15 cellular contexts compared by ENCODE assay signal in the genomic region with DNA sequence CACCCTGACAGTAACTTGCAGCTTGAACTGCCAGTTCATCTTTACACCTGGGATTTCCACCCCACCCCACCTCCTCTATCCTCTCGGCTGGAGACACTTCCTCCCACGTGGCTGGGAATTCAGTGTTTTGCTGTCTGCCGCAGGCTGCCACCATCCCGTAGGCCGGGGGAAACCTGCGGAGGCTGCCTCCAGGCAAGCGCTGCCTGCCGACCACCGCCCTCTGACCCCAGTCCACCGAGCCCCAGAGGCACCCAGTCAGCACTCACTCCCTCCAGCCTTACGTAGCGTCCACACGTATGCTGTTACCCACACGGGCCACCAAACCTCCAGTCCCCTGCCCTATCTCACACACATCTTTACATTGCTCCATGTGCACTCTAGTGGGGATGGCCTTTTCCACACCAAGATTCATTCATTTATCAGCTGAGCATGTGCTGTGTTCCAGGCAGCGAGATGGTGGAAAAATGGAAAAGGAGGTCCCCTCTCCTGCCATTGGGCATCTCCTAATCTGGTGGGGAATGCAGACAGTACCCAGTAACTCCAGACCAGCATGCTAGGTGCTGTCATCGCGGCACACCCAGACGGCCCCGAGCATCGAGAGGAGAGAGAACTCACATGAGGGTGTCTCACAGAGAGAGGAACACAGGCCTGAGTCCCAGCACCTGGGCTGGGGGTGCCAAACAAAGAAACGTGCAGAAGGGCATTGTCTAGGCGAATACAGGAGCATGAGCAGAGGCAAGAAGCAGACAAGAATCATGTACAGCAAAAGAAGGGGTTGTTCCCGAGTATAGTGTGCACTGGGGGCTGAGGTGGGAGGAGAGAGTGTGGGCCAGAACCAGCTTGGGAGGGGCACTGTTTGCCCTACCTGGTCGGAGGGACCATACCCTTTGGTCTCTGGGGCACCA.
DNase-seq lines count a peak whose midpoint lies in the region; ATAC-seq and TF ChIP-seq lines count a peak whose summit lies in the region.
"Had no signal": no experiment of that assay in that cellular context is flagged by ENCODE, and none has a peak within 500 bp of the region (broad histone marks: within the 10 kb centered on the region; RNA-seq: fewer than 3 reads in every experiment).

No MANE protein-coding gene starts in this region.

- CTCF ChIA-PET in activated CD8-positive, alpha-beta memory T cell treated with anti-CD3 and anti-CD28 coated beads, Interleukin-2, amount 10 ng/mL, durations not matched to agents 7 days and 5 days (lab: Charles Lee), result interaction anchor here (0.9 to 2.2 kb wide), 4 partner anchors 72 to 227 kb away, joined by 3 to 9 read pairs (median 3); no protein-coding TSS in a partner anchor

- H3K9ac ChIP-seq in OCI-LY1 (ENCODE audit: low read length) (no peak overlapping the region), smooth muscle cell (ENCODE audit: low read depth) (peak overlapping the region; percentile 53)

- no peaks in the 10 kb centered on the region for H3K9me3 ChIP-seq in OCI-LY1 (ENCODE audit: low read length)
- H3K9me3 ChIP-seq in right cardiac atrium (ENCODE audit: control insufficient read depth, low read length), result no peaks in the 10 kb centered on the region
- H3K9me3 ChIP-seq in smooth muscle cell (replicated peaks; ENCODE audit: low read depth), result no peaks in the 10 kb centered on the region

- H3K27me3 ChIP-seq in OCI-LY1 (ENCODE audit: insufficient read depth, low read length), result no peaks in the 10 kb centered on the region; the same call in 1 of the 2 replicates
- H3K27me3 ChIP-seq in right cardiac atrium (ENCODE audit: control insufficient read depth, insufficient read depth), result no peaks in the 10 kb centered on the region
- no peaks in the 10 kb centered on the region for H3K27me3 ChIP-seq in smooth muscle cell (ENCODE audit: low read depth)

- no peak for ATAC-seq in activated CD8-positive, alpha-beta memory T cell treated with anti-CD3 and anti-CD28 coated beads, Interleukin-2, amount 10 ng/mL, durations not matched to agents 7 days and 5 days
- ATAC-seq in right cardiac atrium, result no peak
- ATAC-seq: activated naive CD4-positive, alpha-beta T cell treated with anti-CD3 and anti-CD28 coated beads, Interleukin-2, amount 50 U/mL, for 72 hours had no signal

- no peak for DNase-seq in activated CD8-positive, alpha-beta memory T cell treated with anti-CD3 and anti-CD28 coated beads, Interleukin-2, amount 10 ng/mL, durations not matched to agents 7 days and 5 days
- DNase-seq in activated CD8-positive, alpha-beta memory T cell treated with anti-CD3 and anti-CD28 coated beads, Interleukin-2, amount 50 U/mL, for 4 hours, result no peak
- peak in 2 of 3 donors; percentile 9 to 44 for DNase-seq in right cardiac atrium
- DNase-seq in smooth muscle cell (lab: John Stamatoyannopoulos, UW; ENCODE audit: unreplicated experiment), result no peak
- DNase-seq in COLO668 (lab: John Stamatoyannopoulos, UW; ENCODE audit: unreplicated experiment), result no peak
- DNase-seq in central memory CD4-positive, alpha-beta T cell, result no peak
- no peak for DNase-seq in A172 (ENCODE audit: low spot score)
- DNase-seq: activated T-cell treated with anti-CD3 and anti-CD28 coated beads for 4 hours, COR-L47, H7, hypothalamus, NCI-H1436, T-helper 2 cell had no signal

- H2AFZ ChIP-seq in OCI-LY1 (ENCODE audit: low read length) (no peak overlapping the region), smooth muscle cell (ENCODE audit: low read depth) (no peak overlapping the region)

- no peak overlapping the region for H3K27ac ChIP-seq in OCI-LY1 (ENCODE audit: low read depth, low read length, poor library complexity, severe bottlenecking)
- peak overlapping the region; percentile 46 for H3K27ac ChIP-seq in right cardiac atrium (ENCODE audit: low read length)
- peak overlapping the region; percentile 97 for H3K27ac ChIP-seq in smooth muscle cell (ENCODE audit: low read depth)

- no peak overlapping the region for H3K4me3 Mint-ChIP-seq in activated CD8-positive, alpha-beta memory T cell treated with anti-CD3 and anti-CD28 coated beads, Interleukin-2, amount 10 ng/mL, durations not matched to agents 7 days and 5 days

- no peaks in the 10 kb centered on the region for H3F3A ChIP-seq in OCI-LY1 (ENCODE audit: insufficient read depth, low read length)
- peaks cover 38% of the 10 kb centered on the region for H3F3A ChIP-seq in smooth muscle cell (ENCODE audit: low read depth)

- H3K36me3 Mint-ChIP-seq in activated CD8-positive, alpha-beta memory T cell treated with anti-CD3 and anti-CD28 coated beads, Interleukin-2, amount 10 ng/mL, durations not matched to agents 7 days and 5 days, result no peaks in the 10 kb centered on the region
- H3K36me3 Mint-ChIP-seq: activated naive CD4-positive, alpha-beta T cell treated with anti-CD3 and anti-CD28 coated beads, Interleukin-2, amount 50 U/mL, for 72 hours had no signal

- peaks cover 22% of the 10 kb centered on the region for H3K4me1 ChIP-seq in OCI-LY1 (ENCODE audit: insufficient read depth, low read length, severe bottlenecking)
- peaks cover 53% of the 10 kb centered on the region for H3K4me1 ChIP-seq in right cardiac atrium (ENCODE audit: control insufficient read depth, insufficient read depth, low read length)
- H3K4me1 ChIP-seq in smooth muscle cell (ENCODE audit: low read depth), result peaks cover 54% of the 10 kb centered on the region

- WGBS in right cardiac atrium, result 79% methylated on average over 24 of the region's 24 CpGs
- 74% methylated on average over 23 of the region's 24 CpGs for WGBS in smooth muscle cell (ENCODE audit: low lambda C conversion rate)

- peak overlapping the region; percentile 89 for H3K27ac Mint-ChIP-seq in activated CD8-positive, alpha-beta memory T cell treated with anti-CD3 and anti-CD28 coated beads, Interleukin-2, amount 10 ng/mL, durations not matched to agents 7 days and 5 days

- H4K20me1 ChIP-seq in OCI-LY1 (ENCODE audit: insufficient read depth, low read length) (no peaks in the 10 kb centered on the region), smooth muscle cell (ENCODE audit: low read depth) (no peaks in the 10 kb centered on the region)

- no peaks in the 10 kb centered on the region for H3K36me3 ChIP-seq in OCI-LY1 (ENCODE audit: insufficient read depth, low read length)
- no peaks in the 10 kb centered on the region for H3K36me3 ChIP-seq in smooth muscle cell (ENCODE audit: low read depth)

- no peaks in the 10 kb centered on the region for H3K9me3 Mint-ChIP-seq in activated CD8-positive, alpha-beta memory T cell treated with anti-CD3 and anti-CD28 coated beads, Interleukin-2, amount 10 ng/mL, durations not matched to agents 7 days and 5 days (ENCODE audit: low read depth)
- H3K9me3 Mint-ChIP-seq: activated naive CD4-positive, alpha-beta T cell treated with anti-CD3 and anti-CD28 coated beads, Interleukin-2, amount 50 U/mL, for 72 hours had no signal

- H3K4me2 ChIP-seq in OCI-LY1 (ENCODE audit: low read length), result 0 out of 2 replicates have a peak overlapping the region, but pooled peaks have one; percentile 20
- H3K4me2 ChIP-seq in smooth muscle cell, result peak overlapping the region; percentile 69

- intact Hi-C loops in right cardiac atrium (cut with DNase I), result loop anchor here in 3 of 4 donors (5.0 to 10.0 kb wide), 5 partner anchors 43 to 391 kb away; no protein-coding TSS in a partner anchor

- H3K79me2 ChIP-seq in OCI-LY1 (ENCODE audit: insufficient read depth, low read length) (no peaks in the 10 kb centered on the region), smooth muscle cell (ENCODE audit: low read depth) (peaks cover 22% of the 10 kb centered on the region)

- no peaks in the 10 kb centered on the region for H3K27me3 Mint-ChIP-seq in activated CD8-positive, alpha-beta memory T cell treated with anti-CD3 and anti-CD28 coated beads, Interleukin-2, amount 10 ng/mL, durations not matched to agents 7 days and 5 days

- no peak overlapping the region for H3K4me3 ChIP-seq in OCI-LY1 (ENCODE audit: low read depth, low read length, poor library complexity, severe bottlenecking)
- no peak overlapping the region for H3K4me3 ChIP-seq in right cardiac atrium (ENCODE audit: low read length)
- no peak overlapping the region for H3K4me3 ChIP-seq in smooth muscle cell

- no peaks in the 10 kb centered on the region for H3K9me2 ChIP-seq in OCI-LY1 (ENCODE audit: low read depth, low read length)

- peaks cover 26% of the 10 kb centered on the region for H3K4me1 Mint-ChIP-seq in activated CD8-positive, alpha-beta memory T cell treated with anti-CD3 and anti-CD28 coated beads, Interleukin-2, amount 10 ng/mL, durations not matched to agents 7 days and 5 days

- no peak for TF ChIP-seq CTCF in OCI-LY1 (IDR thresholded peaks at IDR 0.05; ENCODE audit: low read length)
- no peak for TF ChIP-seq CTCF in smooth muscle cell (IDR thresholded peaks at IDR 0.05; ENCODE audit: borderline replicate concordance, insufficient read depth, poor library complexity, severe bottlenecking)

Comparison
In these comparisons a context has a peak if more than half of its experiments do, and no peak if none do; other contexts are left out.
1. DNase-seq: peak in right cardiac atrium (2 of 3); none in activated CD8-positive, alpha-beta memory T cell treated with anti-CD3 and anti-CD28 coated beads, Interleukin-2, amount 10 ng/mL, durations not matched to agents 7 days and 5 days (single experiment), activated CD8-positive, alpha-beta memory T cell treated with anti-CD3 and anti-CD28 coated beads, Interleukin-2, amount 50 U/mL, for 4 hours (single experiment), smooth muscle cell (single experiment), COLO668 (single experiment), central memory CD4-positive, alpha-beta T cell (single experiment) and A172 (single experiment).